In the genomic region with DNA sequence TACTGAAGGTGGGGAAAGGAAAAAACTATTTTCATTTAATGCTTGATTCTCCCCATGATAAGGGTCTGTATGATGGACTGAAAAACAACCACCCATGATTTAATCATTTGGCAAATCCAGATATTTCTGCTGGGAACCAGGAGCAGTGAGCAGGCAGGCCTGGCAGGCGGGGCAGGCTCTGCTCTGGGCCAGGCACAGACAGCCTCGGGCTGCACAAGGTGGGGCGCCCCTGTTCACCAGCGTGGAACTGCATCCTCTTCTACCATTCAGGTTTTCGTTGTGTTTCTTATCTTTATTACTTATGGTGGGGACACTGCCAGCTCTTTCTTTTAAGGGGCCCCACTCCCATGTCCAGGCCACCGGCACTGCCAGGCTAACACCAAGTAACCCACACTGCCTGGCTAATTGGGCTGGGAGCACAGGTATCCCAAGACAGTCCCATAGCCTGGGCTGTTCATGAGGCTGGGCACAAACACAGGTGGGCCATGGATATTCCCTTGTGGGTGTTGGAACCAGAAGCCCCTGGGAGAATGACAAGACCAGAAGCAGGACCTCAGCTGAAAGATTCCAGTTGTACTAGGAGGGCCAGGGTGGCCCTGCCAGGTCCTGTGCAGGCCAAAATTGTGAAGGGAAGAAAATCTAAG, we compare ENCODE assay signal across 4 cellular contexts.
TF ChIP-seq lines count a peak whose summit lies in the region.

No MANE protein-coding gene starts in this region.

TF ChIP-seq in SK-N-SH, 30 proteins besides CTCF, POLR2A, EP300 and RAD21:
- TF ChIP-seq ELF1 (IDR thresholded peaks at IDR 0.05) (no peak), MXI1 (IDR thresholded peaks at IDR 0.05; ENCODE audit: low read depth, low read length) (no peak), MEF2A (IDR thresholded peaks at IDR 0.05; ENCODE audit: borderline replicate concordance, low read depth) (no peak), SMC3 (IDR thresholded peaks at IDR 0.05; ENCODE audit: low read depth, low read length) (no peak), SIN3A (IDR thresholded peaks at IDR 0.05; ENCODE audit: borderline replicate concordance, low read depth, low read length) (no peak), RXRA (IDR thresholded peaks at IDR 0.05; ENCODE audit: borderline replicate concordance, low read depth) (no peak), MAX (IDR thresholded peaks at IDR 0.05; ENCODE audit: low read depth) (no peak), JUND (IDR thresholded peaks at IDR 0.05) (no peak), NFIC (IDR thresholded peaks at IDR 0.05; ENCODE audit: borderline replicate concordance) (no peak)
- TF ChIP-seq, protein P1, sequence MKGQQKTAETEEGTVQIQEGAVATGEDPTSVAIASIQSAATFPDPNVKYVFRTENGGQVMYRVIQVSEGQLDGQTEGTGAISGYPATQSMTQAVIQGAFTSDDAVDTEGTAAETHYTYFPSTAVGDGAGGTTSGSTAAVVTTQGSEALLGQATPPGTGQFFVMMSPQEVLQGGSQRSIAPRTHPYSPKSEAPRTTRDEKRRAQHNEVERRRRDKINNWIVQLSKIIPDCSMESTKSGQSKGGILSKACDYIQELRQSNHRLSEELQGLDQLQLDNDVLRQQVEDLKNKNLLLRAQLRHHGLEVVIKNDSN (IDR thresholded peaks at IDR 0.05; ENCODE audit: borderline replicate concordance, low read depth): no peak
- TF ChIP-seq, protein P2, sequence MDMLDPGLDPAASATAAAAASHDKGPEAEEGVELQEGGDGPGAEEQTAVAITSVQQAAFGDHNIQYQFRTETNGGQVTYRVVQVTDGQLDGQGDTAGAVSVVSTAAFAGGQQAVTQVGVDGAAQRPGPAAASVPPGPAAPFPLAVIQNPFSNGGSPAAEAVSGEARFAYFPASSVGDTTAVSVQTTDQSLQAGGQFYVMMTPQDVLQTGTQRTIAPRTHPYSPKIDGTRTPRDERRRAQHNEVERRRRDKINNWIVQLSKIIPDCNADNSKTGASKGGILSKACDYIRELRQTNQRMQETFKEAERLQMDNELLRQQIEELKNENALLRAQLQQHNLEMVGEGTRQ (IDR thresholded peaks at IDR 0.05; ENCODE audit: borderline replicate concordance, low read depth, low read length): no peak
- TF ChIP-seq, protein P3, sequence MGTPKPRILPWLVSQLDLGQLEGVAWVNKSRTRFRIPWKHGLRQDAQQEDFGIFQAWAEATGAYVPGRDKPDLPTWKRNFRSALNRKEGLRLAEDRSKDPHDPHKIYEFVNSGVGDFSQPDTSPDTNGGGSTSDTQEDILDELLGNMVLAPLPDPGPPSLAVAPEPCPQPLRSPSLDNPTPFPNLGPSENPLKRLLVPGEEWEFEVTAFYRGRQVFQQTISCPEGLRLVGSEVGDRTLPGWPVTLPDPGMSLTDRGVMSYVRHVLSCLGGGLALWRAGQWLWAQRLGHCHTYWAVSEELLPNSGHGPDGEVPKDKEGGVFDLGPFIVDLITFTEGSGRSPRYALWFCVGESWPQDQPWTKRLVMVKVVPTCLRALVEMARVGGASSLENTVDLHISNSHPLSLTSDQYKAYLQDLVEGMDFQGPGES (IDR thresholded peaks at IDR 0.05; ENCODE audit: low read depth, low read length): no peak

TF ChIP-seq in SK-N-SH treated with all-trans-retinoic acid at 6 μM for 48 hours, 23 proteins besides CTCF, POLR2A, EP300 and RAD21:
- TF ChIP-seq TSHZ2 (CRISPR knock-in tag; IDR thresholded peaks at IDR 0.05) (no peak), OSR1 (CRISPR knock-in tag; IDR thresholded peaks at IDR 0.05) (no peak), ARNTL (CRISPR knock-in tag; IDR thresholded peaks at IDR 0.05; ENCODE audit: borderline replicate concordance, low read depth) (no peak)
- TF ChIP-seq, protein P4, sequence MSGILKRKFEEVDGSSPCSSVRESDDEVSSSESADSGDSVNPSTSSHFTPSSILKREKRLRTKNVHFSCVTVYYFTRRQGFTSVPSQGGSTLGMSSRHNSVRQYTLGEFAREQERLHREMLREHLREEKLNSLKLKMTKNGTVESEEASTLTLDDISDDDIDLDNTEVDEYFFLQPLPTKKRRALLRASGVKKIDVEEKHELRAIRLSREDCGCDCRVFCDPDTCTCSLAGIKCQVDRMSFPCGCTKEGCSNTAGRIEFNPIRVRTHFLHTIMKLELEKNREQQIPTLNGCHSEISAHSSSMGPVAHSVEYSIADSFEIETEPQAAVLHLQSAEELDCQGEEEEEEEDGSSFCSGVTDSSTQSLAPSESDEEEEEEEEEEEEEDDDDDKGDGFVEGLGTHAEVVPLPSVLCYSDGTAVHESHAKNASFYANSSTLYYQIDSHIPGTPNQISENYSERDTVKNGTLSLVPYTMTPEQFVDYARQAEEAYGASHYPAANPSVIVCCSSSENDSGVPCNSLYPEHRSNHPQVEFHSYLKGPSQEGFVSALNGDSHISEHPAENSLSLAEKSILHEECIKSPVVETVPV (CRISPR knock-in tag; IDR thresholded peaks at IDR 0.05): no peak

TF ChIP-seq in K562, 482 proteins besides CTCF, POLR2A, EP300 and RAD21 (continues in another document):
- no peak for TF ChIP-seq XRCC4 (IDR thresholded peaks at IDR 0.05; ENCODE audit: extremely low read depth, insufficient read depth, insufficient read length)
- no peak for TF ChIP-seq RNF2 (IDR thresholded peaks at IDR 0.05)
- TF ChIP-seq MEF2D (tag; conservative IDR thresholded peaks at IDR 0.05; ENCODE audit: low read depth): no peak

TF ChIP-seq in HepG2, 621 proteins besides CTCF, POLR2A, EP300 and RAD21:
- TF ChIP-seq XRCC5 (optimal IDR thresholded peaks at IDR 0.05; ENCODE audit: low read length) (no peak), BCL6 (CRISPR knock-in tag; IDR thresholded peaks at IDR 0.05) (no peak), HNRNPK (IDR thresholded peaks at IDR 0.05; ENCODE audit: low read depth, low read length, poor library complexity, severe bottlenecking) (no peak), IKZF1 (IDR thresholded peaks at IDR 0.05) (no peak), MZF1 (CRISPR knock-in tag; IDR thresholded peaks at IDR 0.05; ENCODE audit: borderline replicate concordance) (no peak), EEA1 (CRISPR knock-in tag; IDR thresholded peaks at IDR 0.05; ENCODE audit: borderline replicate concordance) (no peak), SALL1 (CRISPR knock-in tag; IDR thresholded peaks at IDR 0.05) (no peak), ZC3H4 (CRISPR knock-in tag; IDR thresholded peaks at IDR 0.05; ENCODE audit: borderline replicate concordance) (no peak), ATAD3A (CRISPR knock-in tag; IDR thresholded peaks at IDR 0.05) (no peak), SRY (CRISPR knock-in tag; IDR thresholded peaks at IDR 0.05) (no peak), PRDM4 (CRISPR knock-in tag; IDR thresholded peaks at IDR 0.05; ENCODE audit: borderline replicate concordance) (no peak), NR3C1 (CRISPR knock-in tag; IDR thresholded peaks at IDR 0.05) (no peak), LCORL (IDR thresholded peaks at IDR 0.05) (no peak), LCORL (CRISPR knock-in tag; IDR thresholded peaks at IDR 0.05) (no peak), ZNF616 (CRISPR knock-in tag; IDR thresholded peaks at IDR 0.05; ENCODE audit: low read depth) (no peak), GTF2F1 (IDR thresholded peaks at IDR 0.05; ENCODE audit: low read length) (no peak)
- TF ChIP-seq, protein P5, sequence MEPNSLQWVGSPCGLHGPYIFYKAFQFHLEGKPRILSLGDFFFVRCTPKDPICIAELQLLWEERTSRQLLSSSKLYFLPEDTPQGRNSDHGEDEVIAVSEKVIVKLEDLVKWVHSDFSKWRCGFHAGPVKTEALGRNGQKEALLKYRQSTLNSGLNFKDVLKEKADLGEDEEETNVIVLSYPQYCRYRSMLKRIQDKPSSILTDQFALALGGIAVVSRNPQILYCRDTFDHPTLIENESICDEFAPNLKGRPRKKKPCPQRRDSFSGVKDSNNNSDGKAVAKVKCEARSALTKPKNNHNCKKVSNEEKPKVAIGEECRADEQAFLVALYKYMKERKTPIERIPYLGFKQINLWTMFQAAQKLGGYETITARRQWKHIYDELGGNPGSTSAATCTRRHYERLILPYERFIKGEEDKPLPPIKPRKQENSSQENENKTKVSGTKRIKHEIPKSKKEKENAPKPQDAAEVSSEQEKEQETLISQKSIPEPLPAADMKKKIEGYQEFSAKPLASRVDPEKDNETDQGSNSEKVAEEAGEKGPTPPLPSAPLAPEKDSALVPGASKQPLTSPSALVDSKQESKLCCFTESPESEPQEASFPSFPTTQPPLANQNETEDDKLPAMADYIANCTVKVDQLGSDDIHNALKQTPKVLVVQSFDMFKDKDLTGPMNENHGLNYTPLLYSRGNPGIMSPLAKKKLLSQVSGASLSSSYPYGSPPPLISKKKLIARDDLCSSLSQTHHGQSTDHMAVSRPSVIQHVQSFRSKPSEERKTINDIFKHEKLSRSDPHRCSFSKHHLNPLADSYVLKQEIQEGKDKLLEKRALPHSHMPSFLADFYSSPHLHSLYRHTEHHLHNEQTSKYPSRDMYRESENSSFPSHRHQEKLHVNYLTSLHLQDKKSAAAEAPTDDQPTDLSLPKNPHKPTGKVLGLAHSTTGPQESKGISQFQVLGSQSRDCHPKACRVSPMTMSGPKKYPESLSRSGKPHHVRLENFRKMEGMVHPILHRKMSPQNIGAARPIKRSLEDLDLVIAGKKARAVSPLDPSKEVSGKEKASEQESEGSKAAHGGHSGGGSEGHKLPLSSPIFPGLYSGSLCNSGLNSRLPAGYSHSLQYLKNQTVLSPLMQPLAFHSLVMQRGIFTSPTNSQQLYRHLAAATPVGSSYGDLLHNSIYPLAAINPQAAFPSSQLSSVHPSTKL (CRISPR knock-in tag; IDR thresholded peaks at IDR 0.05): no peak
